13 cellular contexts compared by ENCODE assay signal in the genomic region with DNA sequence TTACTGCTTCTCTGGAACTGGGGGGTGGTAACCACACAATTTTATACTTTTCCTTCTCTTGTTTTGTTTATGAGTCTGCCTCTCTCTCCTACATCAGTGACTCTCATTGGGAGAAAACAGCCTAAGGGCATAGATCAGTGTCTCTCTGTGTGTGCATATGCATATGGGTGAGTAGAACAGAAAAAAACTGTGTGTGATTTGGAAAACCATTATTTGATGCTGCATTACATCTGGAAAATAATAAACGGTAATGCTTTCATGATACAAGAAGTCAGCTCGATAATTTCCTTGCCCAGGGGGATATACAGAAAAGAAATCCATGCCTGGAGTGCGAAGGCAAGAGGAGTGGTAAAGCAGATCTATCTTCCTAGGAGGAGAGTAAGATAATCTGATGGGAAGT.
A peak's percentile ranks its signal among the peaks of the same experiment; 100 is the strongest.
DNase-seq lines count a peak whose midpoint lies in the region; ATAC-seq and TF ChIP-seq lines count a peak whose summit lies in the region.
"Had no signal": no experiment of that assay in that cellular context is flagged by ENCODE, and none has a peak within 500 bp of the region (broad histone marks: within the 10 kb centered on the region; RNA-seq: fewer than 3 reads in every experiment).

No MANE protein-coding gene starts in this region.

- no peaks in the 10 kb centered on the region for H3K4me1 ChIP-seq in GM23338 (ENCODE audit: insufficient read depth)
- H3K4me1 ChIP-seq in mesendoderm (ENCODE audit: control insufficient read depth, low read depth, low read length), result no peaks in the 10 kb centered on the region

- H3K18ac ChIP-seq in mesendoderm (ENCODE audit: low read length), result no peak overlapping the region

- H2AFZ ChIP-seq in GM23338, result peak overlapping the region; percentile 18; the same call in 1 of the 2 replicates

- WGBS in mesendoderm (ENCODE audit: extremely low coverage, insufficient coverage, low lambda C conversion rate), result no CpG with 5 or more reads among the region's 3 CpGs

- H3K27ac ChIP-seq in GM23338 (ENCODE audit: low read depth) (no peak overlapping the region), mesendoderm (ENCODE audit: low read depth, low read length) (no peak overlapping the region)
- H3K27ac ChIP-seq: C4-2B had no signal

- no peak overlapping the region for H2BK120ac ChIP-seq in mesendoderm (ENCODE audit: low read depth, low read length)

- H3K9ac ChIP-seq in mesendoderm (ENCODE audit: low read length), result no peak overlapping the region

- no peak overlapping the region for H3K4me2 ChIP-seq in GM23338
- no peak overlapping the region for H3K4me2 ChIP-seq in mesendoderm (ENCODE audit: low read length)

- no peak overlapping the region for H3K27ac Mint-ChIP-seq in GM23338
- H3K27ac Mint-ChIP-seq: CD4-positive, alpha-beta T cell had no signal

- no peak for ATAC-seq in GM23338
- no peak for ATAC-seq in Right ventricle myocardium superior (ENCODE audit: poor library complexity)
- ATAC-seq in GM18498 (IDR thresholded peaks at IDR 0.05; ENCODE audit: unreplicated experiment), result no peak

- H4K8ac ChIP-seq in mesendoderm (ENCODE audit: low read depth, low read length), result no peak overlapping the region

- no peak overlapping the region for H2BK15ac ChIP-seq in mesendoderm (replicated peaks; ENCODE audit: low read depth)

- H4K20me1 ChIP-seq in GM23338 (replicated peaks; ENCODE audit: insufficient read depth), result no peaks in the 10 kb centered on the region

- peaks cover 3% of the 10 kb centered on the region; the same call in 1 of the 3 replicates for H3K36me3 Mint-ChIP-seq in GM23338 (ENCODE audit: low read depth)

- no peak overlapping the region for H3K4me3 Mint-ChIP-seq in GM23338
- H3K4me3 Mint-ChIP-seq: CD4-positive, alpha-beta T cell; H9 had no signal

- H3K56ac ChIP-seq in mesendoderm (ENCODE audit: low read length), result no peak overlapping the region

- H3K36me3 ChIP-seq in GM23338 (ENCODE audit: insufficient read depth) (0 out of 2 replicates have a peak, but pooled peaks cover 4% of the 10 kb centered on the region), mesendoderm (ENCODE audit: control insufficient read depth, insufficient read depth, low read length) (no peaks in the 10 kb centered on the region)

- TF ChIP-seq CTCF in GM23338 (conservative IDR thresholded peaks at IDR 0.05; ENCODE audit: low read depth in 2 of 2), result no peak

- no peaks in the 10 kb centered on the region for H3K9me2 ChIP-seq in GM23338 (ENCODE audit: insufficient read depth)

- H3K9me3 Mint-ChIP-seq in GM23338, result peaks cover 6% of the 10 kb centered on the region; the same call in 2 of the 3 replicates

- H2BK5ac ChIP-seq in mesendoderm (ENCODE audit: low read length), result no peak overlapping the region

- no peaks in the 10 kb centered on the region for H3F3A ChIP-seq in GM23338 (replicated peaks; ENCODE audit: low read depth)

- H3K79me2 ChIP-seq in GM23338 (replicated peaks; ENCODE audit: insufficient read depth) (no peaks in the 10 kb centered on the region), mesendoderm (ENCODE audit: control insufficient read depth, insufficient read depth, low read length) (no peaks in the 10 kb centered on the region)

- H3K79me1 ChIP-seq in mesendoderm (ENCODE audit: low read length), result no peaks in the 10 kb centered on the region

- DNase-seq in EH (ENCODE audit: low read depth) (peak; percentile 46), GM23338 (ENCODE audit: low spot score) (no peak), RPMI7951 (ENCODE audit: low read depth) (peak; percentile 26), mesendoderm (peak; percentile 11), Right ventricle myocardium superior (no peak), AML-193 (lab: John Stamatoyannopoulos, UW) (no peak)
- DNase-seq: CD4-positive, alpha-beta T cell; DMS153; DMS79; H9; KG1 had no signal

- intact Hi-C loops in Right ventricle myocardium superior (cut with DNase I), result no loop called here

- no peak overlapping the region for H3K23ac ChIP-seq in mesendoderm (ENCODE audit: low read length)

- H3K27me3 Mint-ChIP-seq in GM23338 (ENCODE audit: insufficient read depth, low read depth, poor library complexity), result peaks cover 3% of the 10 kb centered on the region
- H3K27me3 Mint-ChIP-seq: CD4-positive, alpha-beta T cell had no signal

- H3K27me3 ChIP-seq in GM23338 (ENCODE audit: insufficient read depth) (no peaks in the 10 kb centered on the region), mesendoderm (ENCODE audit: insufficient read depth, low read length, poor library complexity) (no peaks in the 10 kb centered on the region)

- H3K4ac ChIP-seq in mesendoderm (ENCODE audit: low read depth, low read length), result no peak overlapping the region

- H3K4me3 ChIP-seq in GM23338, result no peak overlapping the region
- no peak overlapping the region for H3K4me3 ChIP-seq in mesendoderm (ENCODE audit: low read length)

- no peak overlapping the region for H2AK5ac ChIP-seq in mesendoderm (ENCODE audit: low read length)

- no peak overlapping the region for H4K5ac ChIP-seq in mesendoderm (ENCODE audit: low read length)

- H3K4me1 Mint-ChIP-seq in GM23338, result no peaks in the 10 kb centered on the region
- H3K4me1 Mint-ChIP-seq: H9 had no signal

TF ChIP-seq in GM23338, 12 proteins besides CTCF, POLR2A, EP300 and RAD21:
- no peak for TF ChIP-seq CREB1 (CRISPR knock-in tag; IDR thresholded peaks at IDR 0.05; ENCODE audit: low read depth)
- TF ChIP-seq STAT1 (IDR thresholded peaks at IDR 0.05; ENCODE audit: unreplicated experiment), result no peak
- no peak for TF ChIP-seq ZNF331 (CRISPR knock-in tag; IDR thresholded peaks at IDR 0.05; ENCODE audit: low read depth)

Comparison
In these comparisons a context has a peak if more than half of its experiments do, and no peak if none do; other contexts are left out.
1. DNase-seq: peak in EH (single experiment), RPMI7951 (single experiment) and mesendoderm (single experiment); none in GM23338 (single experiment), Right ventricle myocardium superior (single experiment) and AML-193 (0 of 2).